In genomic region chr6:27407153-27407814, GRCh38 we compare ENCODE assay signal across 27 cellular contexts. TPM values are rescaled to one million over a fixed set of nuclear protein-coding genes. Genes with fewer than 3 reads are reported as not detected.
DNase-seq lines count a peak whose midpoint lies in the region; ATAC-seq and TF ChIP-seq lines count a peak whose summit lies in the region.
"Had no signal": no experiment of that assay in that cellular context is flagged by ENCODE, and none has a peak within 500 bp of the region (broad histone marks: within the 10 kb centered on the region; RNA-seq: fewer than 3 reads in every experiment).

No MANE protein-coding gene starts in this region.

- no peak overlapping the region for H3K4ac ChIP-seq in neuronal stem cell (ENCODE audit: low read length)

- no peaks in the 10 kb centered on the region for H4K20me1 ChIP-seq in GM23338 (replicated peaks; ENCODE audit: insufficient read depth)
- H4K20me1 ChIP-seq: BLaER1 had no signal

- H3K27ac Mint-ChIP-seq in GM23338, result no peak overlapping the region
- H3K27ac Mint-ChIP-seq: CD4-positive, alpha-beta T cell had no signal

- no peak overlapping the region for H2BK15ac ChIP-seq in neuronal stem cell (ENCODE audit: low read length)

- no peak overlapping the region for H3K27ac ChIP-seq in GM23338 (ENCODE audit: low read depth)
- peak overlapping the region; percentile 29 for H3K27ac ChIP-seq in angular gyrus (ENCODE audit: low read depth, low read length)
- H3K27ac ChIP-seq in neuronal stem cell (replicated peaks; ENCODE audit: low read length), result no peak overlapping the region
- no peak overlapping the region for H3K27ac ChIP-seq in vagina
- H3K27ac ChIP-seq: BLaER1, HL-60, SJCRH30 had no signal

- H3K23ac ChIP-seq in neuronal stem cell (ENCODE audit: low read depth, low read length, poor library complexity), result peak overlapping the region; percentile 17

- H3K14ac ChIP-seq in neuronal stem cell (ENCODE audit: low read length), result no peak overlapping the region

- no peak overlapping the region for H3K9ac ChIP-seq in neuronal stem cell (ENCODE audit: low read depth, low read length, poor library complexity)
- H3K9ac ChIP-seq: BLaER1 had no signal

- H3K27me3 Mint-ChIP-seq in GM23338 (ENCODE audit: insufficient read depth, low read depth, poor library complexity), result peaks cover 2% of the 10 kb centered on the region
- H3K27me3 Mint-ChIP-seq: CD4-positive, alpha-beta T cell had no signal

- H3K4me1 Mint-ChIP-seq in GM23338, result no peaks in the 10 kb centered on the region

- H3K9me2 ChIP-seq in GM23338 (ENCODE audit: insufficient read depth), result no peaks in the 10 kb centered on the region

- H3K36me3 ChIP-seq in GM23338 (ENCODE audit: insufficient read depth) (peaks cover 2% of the 10 kb centered on the region), neuronal stem cell (replicated peaks in 1 of 2; ENCODE audit: control insufficient read depth in 2 of 2, insufficient read depth in 2 of 2, low read length in 2 of 2) (no peaks in the 10 kb centered on the region), vagina (no peaks in the 10 kb centered on the region)
- H3K36me3 ChIP-seq: SJCRH30 had no signal

- no peak for ATAC-seq in GM23338
- ATAC-seq: PC-3, Right ventricle myocardium inferior, SK-N-SH treated with all-trans-retinoic acid at 6 μM for 48 hours had no signal

- H2AK5ac ChIP-seq in neuronal stem cell (ENCODE audit: low read depth, low read length), result peak overlapping the region; percentile 65

- no CpG with 5 or more reads among the region's 8 CpGs for WGBS in neuronal stem cell (ENCODE audit: extremely low coverage in 2 of 2, insufficient read length in 2 of 2, insufficient replicate concordance in 1 of 2), 2 donors

- no peaks in the 10 kb centered on the region for H3K4me1 ChIP-seq in GM23338 (ENCODE audit: insufficient read depth)
- H3K4me1 ChIP-seq in neuronal stem cell (ENCODE audit: control insufficient read depth in 2 of 2, insufficient read depth in 1 of 2, low read depth in 1 of 2, low read length in 2 of 2), result no peaks in the 10 kb centered on the region
- H3K4me1 ChIP-seq in vagina, result no peaks in the 10 kb centered on the region
- H3K4me1 ChIP-seq: SJCRH30 had no signal

- no peaks in the 10 kb centered on the region for H3K79me1 ChIP-seq in neuronal stem cell (ENCODE audit: low read depth, low read length)

- peaks cover 15% of the 10 kb centered on the region for H3K9me3 Mint-ChIP-seq in GM23338

- H3K27me3 ChIP-seq in GM23338 (ENCODE audit: insufficient read depth) (no peaks in the 10 kb centered on the region), neuronal stem cell (ENCODE audit: control insufficient read depth in 3 of 3, insufficient read depth in 3 of 3, low read depth in 1 of 3, low read length in 3 of 3) (no peaks in the 10 kb centered on the region), vagina (no peaks in the 10 kb centered on the region)
- H3K27me3 ChIP-seq: BLaER1, SJCRH30 had no signal

- H3F3A ChIP-seq in GM23338 (replicated peaks; ENCODE audit: low read depth), result no peaks in the 10 kb centered on the region

- peaks cover 10 to 11% of the 10 kb centered on the region in 2 donors for H3K9me3 ChIP-seq in neuronal stem cell (replicated peaks in 1 of 2; ENCODE audit: control insufficient read depth in 2 of 2, insufficient read depth in 1 of 2, low read depth in 1 of 2, low read length in 2 of 2)
- no peaks in the 10 kb centered on the region for H3K9me3 ChIP-seq in vagina
- H3K9me3 ChIP-seq: SJCRH30 had no signal

- H3K4me3 Mint-ChIP-seq in GM23338, result no peak overlapping the region
- H3K4me3 Mint-ChIP-seq: CD4-positive, alpha-beta T cell had no signal

- no peak overlapping the region for H2BK120ac ChIP-seq in neuronal stem cell (ENCODE audit: low read depth, low read length)

- H3K79me2 ChIP-seq in GM23338 (replicated peaks; ENCODE audit: insufficient read depth), result no peaks in the 10 kb centered on the region

- peaks cover 17% of the 10 kb centered on the region for H3K36me3 Mint-ChIP-seq in GM23338 (ENCODE audit: low read depth)

- no peak overlapping the region for H4K91ac ChIP-seq in neuronal stem cell (ENCODE audit: low read depth, low read length, poor library complexity)

- peak in 2 of 3 experiments; percentile 1 to 30 for DNase-seq in NCI-H1417 (lab: John Stamatoyannopoulos, UW)
- DNase-seq in NCI-H1417 treated with DMSO at 0.1 percent for 48 hours (lab: John Stamatoyannopoulos, UW), result no peak
- no peak for DNase-seq in GM23338 (ENCODE audit: low spot score)
- no peak for DNase-seq in neuronal stem cell (ENCODE audit: low spot score)
- DNase-seq in vagina (ENCODE audit: extremely low spot score in 2 of 2), result no peak
- no peak for DNase-seq in epidermal melanocyte (ENCODE audit: insufficient read length, low spot score)
- DNase-seq in NCI-H226, result no peak
- DNase-seq: 8988T; CD4-positive, alpha-beta T cell; EL; GDM1; HCEC 1CT; KBM-7; MV-4-11; NCI-H1105; NCI-H2029; NCI-H345; NCI-H510A treated with DMSO at 0.1 percent for 48 hours; NCI-H82; NK-92 treated with Interleukin-12 subunit alpha and Interleukin-12 subunit beta, amount 100 ng/mL, for 24 hours; PC-3; SJCRH30 had no signal

- H2BK12ac ChIP-seq in neuronal stem cell (ENCODE audit: low read length), result no peak overlapping the region

- H3K4me3 ChIP-seq in GM23338 (no peak overlapping the region), neuronal stem cell (ENCODE audit: low read length in 2 of 2) (no peak overlapping the region), vagina (no peak overlapping the region)
- H3K4me3 ChIP-seq: BLaER1, SJCRH30 had no signal

- H4K8ac ChIP-seq in neuronal stem cell (ENCODE audit: low read depth, low read length), result no peak overlapping the region

- H3K4me2 ChIP-seq in GM23338 (no peak overlapping the region), neuronal stem cell (ENCODE audit: insufficient read depth, low read length, poor library complexity, severe bottlenecking) (no peak overlapping the region)
- H3K4me2 ChIP-seq: BLaER1 had no signal

- TF ChIP-seq POLR2A in vagina (IDR thresholded peaks at IDR 0.05), result no peak

- 0 out of 2 replicates have a peak overlapping the region, but pooled peaks have one; percentile 14 for H2AFZ ChIP-seq in GM23338
- no peak overlapping the region for H2AFZ ChIP-seq in neuronal stem cell (ENCODE audit: low read length)

- H2BK5ac ChIP-seq in neuronal stem cell (ENCODE audit: low read length), result no peak overlapping the region

- TF ChIP-seq CTCF in GM23338 (conservative IDR thresholded peaks at IDR 0.05; ENCODE audit: low read depth in 2 of 2) (no peak), vagina (IDR thresholded peaks at IDR 0.05) (no peak)

- H3K18ac ChIP-seq in neuronal stem cell (ENCODE audit: low read length), result no peak overlapping the region

- intact Hi-C loops in vagina (cut with DNase I), result no loop called here

TF ChIP-seq in GM23338, 12 proteins besides CTCF, POLR2A, EP300 and RAD21 (continues in another document):
- TF ChIP-seq REST (IDR thresholded peaks at IDR 0.05; ENCODE audit: unreplicated experiment), result no peak
- no peak for TF ChIP-seq EZH2 (IDR thresholded peaks at IDR 0.05; ENCODE audit: low read depth, unreplicated experiment)
- no peak for TF ChIP-seq STAT1 (IDR thresholded peaks at IDR 0.05; ENCODE audit: unreplicated experiment)
- TF ChIP-seq ZNF114 (CRISPR knock-in tag; IDR thresholded peaks at IDR 0.05), result no peak
- TF ChIP-seq ZNF331 (CRISPR knock-in tag; IDR thresholded peaks at IDR 0.05; ENCODE audit: low read depth), result no peak
- no peak for TF ChIP-seq ETS1 (IDR thresholded peaks at IDR 0.05)
- no peak for TF ChIP-seq EZH2phosphoT487 (IDR thresholded peaks at IDR 0.05; ENCODE audit: unreplicated experiment)
- no peak for TF ChIP-seq CREB1 (CRISPR knock-in tag; IDR thresholded peaks at IDR 0.05; ENCODE audit: low read depth)
- TF ChIP-seq NANOG (IDR thresholded peaks at IDR 0.05; ENCODE audit: borderline replicate concordance), result no peak
- TF ChIP-seq JUNB (IDR thresholded peaks at IDR 0.05; ENCODE audit: unreplicated experiment), result no peak

RNA-seq across cellular contexts. Expression of gene ZNF391, which starts 18.7 kb away (rescaled TPM):
- 12.6 and 22.5 TPM in 2 replicates for total RNA-seq in GM23338 (2014; rRNA removed; shearing (Covaris generic))
- polyA plus RNA-seq in GM23338 (2016; fragmentation: Nextera tagmentation; extraction: Ambion mirVana), result 10.8 and 11.4 TPM in 2 replicates
- polyA plus RNA-seq in neuronal stem cell (2013, experiment 1 of 2), result 13.4 TPM
- polyA plus RNA-seq in neuronal stem cell (2013, experiment 2 of 2), result 13.8 TPM
- 14.2 TPM for total RNA-seq in vagina

Comparison
In these comparisons a context has a peak if more than half of its experiments do, and no peak if none do; other contexts are left out.
1. DNase-seq: peak in NCI-H1417 (2 of 3); none in NCI-H1417 treated with DMSO at 0.1 percent for 48 hours (single experiment), GM23338 (single experiment), neuronal stem cell (single experiment), vagina (0 of 2), epidermal melanocyte (single experiment) and NCI-H226 (single experiment).